ENCODE assay signal across 13 cellular contexts in genomic region chr1:18630511-18631495, GRCh38. TPM values are rescaled to one million over a fixed set of nuclear protein-coding genes. Genes with fewer than 3 reads are reported as not detected.
DNase-seq lines count a peak whose midpoint lies in the region; ATAC-seq and TF ChIP-seq lines count a peak whose summit lies in the region.
"Had no signal": no experiment of that assay in that cellular context is flagged by ENCODE, and none has a peak within 500 bp of the region (broad histone marks: within the 10 kb centered on the region; RNA-seq: fewer than 3 reads in every experiment).

Gene PAX7 (plus strand): TSS chr1:18630846. CDS start chr1:18631604, 758 bp downstream.

- H3K4me1 ChIP-seq in skeletal muscle satellite cell (ENCODE audit: control insufficient read depth, insufficient read depth, low read length) (no peaks in the 10 kb centered on the region), thyroid gland (peaks cover 26 to 30% of the 10 kb centered on the region in 2 donors)
- H3K4me1 ChIP-seq: BE2C had no signal

- H3K9ac ChIP-seq in skeletal muscle satellite cell (ENCODE audit: low read depth, low read length), result no peak within 1 kb of the TSS

- no peak for ATAC-seq in GM21529 (IDR thresholded peaks at IDR 0.05; ENCODE audit: unreplicated experiment)

- H3K9me3 ChIP-seq in iPS-18c (ENCODE audit: control insufficient read depth, insufficient read depth, low read length), result peaks cover 2% of the 10 kb centered on the region
- no peaks in the 10 kb centered on the region for H3K9me3 ChIP-seq in skeletal muscle satellite cell (replicated peaks; ENCODE audit: low read length)
- H3K9me3 ChIP-seq in thyroid gland, result no peaks in the 10 kb centered on the region
- H3K9me3 ChIP-seq: BE2C had no signal

- intact Hi-C loops in thyroid gland (cut with DNase I), result no loop called here

- TF ChIP-seq CTCF in LNCaP clone FGC (IDR thresholded peaks at IDR 0.05; ENCODE audit: control insufficient read depth, extremely low read depth, insufficient read depth), result no peak
- no peak for TF ChIP-seq CTCF in thyroid gland (IDR thresholded peaks at IDR 0.05)

- no peaks in the 10 kb centered on the region for H3K9me3 Mint-ChIP-seq in activated T-cell treated with anti-CD3 and anti-CD28 coated beads, Interleukin-2, amount 50 U/mL, for 24 hours

- TF ChIP-seq POLR2A in thyroid gland (IDR thresholded peaks at IDR 0.05), result no peak

- H3K4me2 ChIP-seq in skeletal muscle satellite cell (ENCODE audit: low read length), result peak within 1 kb of the TSS; percentile 7

- H3K27me3 Mint-ChIP-seq in activated T-cell treated with anti-CD3 and anti-CD28 coated beads, Interleukin-2, amount 50 U/mL, for 24 hours, result peaks cover 93% of the 10 kb centered on the region

- H3K36me3 Mint-ChIP-seq in activated T-cell treated with anti-CD3 and anti-CD28 coated beads, Interleukin-2, amount 50 U/mL, for 24 hours (ENCODE audit: low read depth), result no peaks in the 10 kb centered on the region

- no peak within 1 kb of the TSS for H3K27ac Mint-ChIP-seq in activated T-cell treated with anti-CD3 and anti-CD28 coated beads, Interleukin-2, amount 50 U/mL, for 24 hours

- H3K27ac ChIP-seq in thyroid gland, result no peak within 1 kb of the TSS

- peaks cover 24% of the 10 kb centered on the region for H3K4me1 Mint-ChIP-seq in activated T-cell treated with anti-CD3 and anti-CD28 coated beads, Interleukin-2, amount 50 U/mL, for 24 hours (ENCODE audit: low read depth)

- H3K36me3 ChIP-seq in skeletal muscle satellite cell (ENCODE audit: insufficient read depth, low read length), result no peaks in the 10 kb centered on the region
- no peaks in the 10 kb centered on the region for H3K36me3 ChIP-seq in thyroid gland
- H3K36me3 ChIP-seq: BE2C had no signal

- H3K4me3 ChIP-seq in LNCaP clone FGC (ENCODE audit: low read depth, low read length), result 0 out of 2 replicates have a peak within 1 kb of the TSS, but pooled peaks have one; percentile 9
- H3K4me3 ChIP-seq in iPS-18c (ENCODE audit: insufficient read depth, low read depth, low read length), result peak within 1 kb of the TSS; percentile 61
- H3K4me3 ChIP-seq in skeletal muscle satellite cell (ENCODE audit: low read length), result no peak within 1 kb of the TSS
- H3K4me3 ChIP-seq in thyroid gland (replicated peaks in 1 of 3), result no peak within 1 kb of the TSS

- WGBS in thyroid gland, 2 donors, result 2 to 4% methylated on average over 64 to 70 of the region's 70 CpGs

- DNase-seq in activated T-cell treated with anti-CD3 and anti-CD28 coated beads, Interleukin-2, amount 50 U/mL, for 24 hours, result no peak
- no peak for DNase-seq in activated T-cell treated with anti-CD3 and anti-CD28 coated beads, Interleukin-2, amount 50 U/mL, for 48 hours
- DNase-seq in LNCaP clone FGC (ENCODE audit: low read depth), result no peak
- no peak for DNase-seq in thyroid gland
- DNase-seq in NCI-H2196 treated with DMSO at 0.1 percent for 48 hours (lab: John Stamatoyannopoulos, UW; ENCODE audit: unreplicated experiment), result no peak
- DNase-seq: BE2C; hippocampal formation; NCI-H146; stimulated activated CD4-positive, alpha-beta T cell treated with anti-CD3 and anti-CD28 coated beads, Interleukin-12 subunit alpha, Interleukin-12 subunit beta, amount 100 ng/mL, for 4 hours had no signal

- peaks cover 85% of the 10 kb centered on the region for H3K27me3 ChIP-seq in skeletal muscle satellite cell (ENCODE audit: control insufficient read depth, insufficient read depth, low read length)
- peaks cover 57% of the 10 kb centered on the region for H3K27me3 ChIP-seq in thyroid gland

- peak within 1 kb of the TSS; percentile 32 for H3K4me3 Mint-ChIP-seq in activated T-cell treated with anti-CD3 and anti-CD28 coated beads, Interleukin-2, amount 50 U/mL, for 24 hours

RNA-seq across cellular contexts. Expression of gene PAX7, which starts in this region (rescaled TPM):
- 0.22 and 0.25 TPM in 2 replicates for total RNA-seq in skeletal muscle satellite cell (2012; rRNA removed)
- under 1 TPM in 1 of 4 donors, not detected in 3; 0.78 TPM for total RNA-seq in thyroid gland
- total RNA-seq: HT1080 had no signal

Comparison
In these comparisons a context has a peak if more than half of its experiments do, and no peak if none do; other contexts are left out.
1. H3K4me3 ChIP-seq: peak in LNCaP clone FGC (single experiment) and iPS-18c (single experiment); none in skeletal muscle satellite cell (single experiment) and thyroid gland (0 of 3).